8 cellular contexts compared by ENCODE assay signal in genomic region chr12:121626853-121627623, GRCh38. TPM values are rescaled to one million over a fixed set of nuclear protein-coding genes. Genes with fewer than 3 reads are reported as not detected.
DNase-seq lines count a peak whose midpoint lies in the region; ATAC-seq and TF ChIP-seq lines count a peak whose summit lies in the region.

No MANE protein-coding gene starts in this region.

- CTCF ChIA-PET in activated CD8-positive, alpha-beta memory T cell treated with anti-CD3 and anti-CD28 coated beads, Interleukin-2, amount 10 ng/mL, durations not matched to agents 7 days and 5 days (lab: Charles Lee): interaction anchor here (0.8 to 6.7 kb wide), 26 partner anchors 10 to 185 kb away, joined by 3 to 111 read pairs (median 6); partner anchors contain the start of genes KDM2B, MORN3 and RHOF

- H3K9me3 ChIP-seq in endodermal cell (ENCODE audit: control insufficient read depth, low read length): no peaks in the 10 kb centered on the region
- no peaks in the 10 kb centered on the region for H3K9me3 ChIP-seq in mononuclear cell (ENCODE audit: low read depth, low read length)

- 0% methylated on average over 18 to 52 of the region's 52 CpGs for WGBS in endodermal cell (ENCODE audit: insufficient coverage in 1 of 2, insufficient read length in 1 of 2), 2 experiments

- H3K4me1 Mint-ChIP-seq in activated CD8-positive, alpha-beta memory T cell treated with anti-CD3 and anti-CD28 coated beads, Interleukin-2, amount 10 ng/mL, durations not matched to agents 7 days and 5 days: peaks cover 45% of the 10 kb centered on the region
- H3K4me1 Mint-ChIP-seq in endodermal cell: peaks cover 39% of the 10 kb centered on the region

- H3K4me1 ChIP-seq in ACC112 (ENCODE audit: control insufficient read depth, insufficient read depth, low read length, unreplicated experiment) (peaks cover 33% of the 10 kb centered on the region), endodermal cell (ENCODE audit: control insufficient read depth, insufficient read depth, low read length) (peaks cover 9% of the 10 kb centered on the region), mononuclear cell (ENCODE audit: insufficient read depth, low read length) (peaks cover 61% of the 10 kb centered on the region)

- peak; percentile 53 for DNase-seq in NCI-H526 treated with DMSO at 0.1 percent for 48 hours (lab: John Stamatoyannopoulos, UW)
- DNase-seq in activated CD8-positive, alpha-beta memory T cell treated with anti-CD3 and anti-CD28 coated beads, Interleukin-2, amount 10 ng/mL, durations not matched to agents 7 days and 5 days: peak; percentile 90
- DNase-seq in endodermal cell: peak; percentile 92
- DNase-seq in stimulated activated CD8-positive, alpha-beta memory T cell treated with anti-CD3 and anti-CD28 coated beads, Interleukin-4, amount 100 ng/mL, for 24 hours (ENCODE audit: low read depth): peak; percentile 86

- peak; percentile 35 for ATAC-seq in GM18511 (IDR thresholded peaks at IDR 0.05; ENCODE audit: unreplicated experiment)
- ATAC-seq in HG02981 (IDR thresholded peaks at IDR 0.05; ENCODE audit: unreplicated experiment): peak; percentile 30
- peak; percentile 52 for ATAC-seq in activated CD8-positive, alpha-beta memory T cell treated with anti-CD3 and anti-CD28 coated beads, Interleukin-2, amount 10 ng/mL, durations not matched to agents 7 days and 5 days

- peak overlapping the region; percentile 77 for H3K9ac ChIP-seq in endodermal cell (ENCODE audit: extremely low read depth, low read length, poor library complexity, severe bottlenecking)

- H3K27ac Mint-ChIP-seq in activated CD8-positive, alpha-beta memory T cell treated with anti-CD3 and anti-CD28 coated beads, Interleukin-2, amount 10 ng/mL, durations not matched to agents 7 days and 5 days: peak overlapping the region; percentile 95
- peak overlapping the region; percentile 92 for H3K27ac Mint-ChIP-seq in endodermal cell

- no peak for TF ChIP-seq CTCF in endodermal cell (conservative IDR thresholded peaks at IDR 0.05)

- H3K27me3 ChIP-seq in ACC112 (ENCODE audit: insufficient read depth, low read length) (no peaks in the 10 kb centered on the region), endodermal cell (ENCODE audit: control insufficient read depth, insufficient read depth, low read length, poor library complexity, severe bottlenecking) (no peaks in the 10 kb centered on the region), mononuclear cell (ENCODE audit: insufficient read depth, low read length) (no peaks in the 10 kb centered on the region)

- peak overlapping the region; percentile 93 for H3K4me3 ChIP-seq in ACC112 (ENCODE audit: low read depth, low read length)
- H3K4me3 ChIP-seq in endodermal cell (ENCODE audit: low read length): peak overlapping the region; percentile 91
- peak overlapping the region; percentile 80 for H3K4me3 ChIP-seq in mononuclear cell (ENCODE audit: low read length)

- H3K36me3 Mint-ChIP-seq in activated CD8-positive, alpha-beta memory T cell treated with anti-CD3 and anti-CD28 coated beads, Interleukin-2, amount 10 ng/mL, durations not matched to agents 7 days and 5 days: peaks cover 20% of the 10 kb centered on the region
- peaks cover 18% of the 10 kb centered on the region for H3K36me3 Mint-ChIP-seq in endodermal cell (ENCODE audit: low read depth)

- H3K36me3 ChIP-seq in ACC112 (ENCODE audit: insufficient read depth, low read length) (no peaks in the 10 kb centered on the region), endodermal cell (ENCODE audit: control insufficient read depth, insufficient read depth, low read length) (no peaks in the 10 kb centered on the region)

- H3K4me3 Mint-ChIP-seq in activated CD8-positive, alpha-beta memory T cell treated with anti-CD3 and anti-CD28 coated beads, Interleukin-2, amount 10 ng/mL, durations not matched to agents 7 days and 5 days: peak overlapping the region; percentile 88
- H3K4me3 Mint-ChIP-seq in endodermal cell: peak overlapping the region; percentile 89

- peaks cover 44% of the 10 kb centered on the region for H3K79me2 ChIP-seq in ACC112 (ENCODE audit: control insufficient read depth, insufficient read depth, low read length, unreplicated experiment)

- H3K27ac ChIP-seq in ACC112 (ENCODE audit: low read depth, low read length): peak overlapping the region; percentile 62
- H3K27ac ChIP-seq in endodermal cell (ENCODE audit: low read depth, low read length): peak overlapping the region; percentile 41

- peak overlapping the region; percentile 94 for H2AFZ ChIP-seq in ACC112 (ENCODE audit: low read length, unreplicated experiment)

- no peaks in the 10 kb centered on the region for H3K9me3 Mint-ChIP-seq in activated CD8-positive, alpha-beta memory T cell treated with anti-CD3 and anti-CD28 coated beads, Interleukin-2, amount 10 ng/mL, durations not matched to agents 7 days and 5 days (ENCODE audit: low read depth)
- H3K9me3 Mint-ChIP-seq in endodermal cell: no peaks in the 10 kb centered on the region

- no peaks in the 10 kb centered on the region for H3K27me3 Mint-ChIP-seq in activated CD8-positive, alpha-beta memory T cell treated with anti-CD3 and anti-CD28 coated beads, Interleukin-2, amount 10 ng/mL, durations not matched to agents 7 days and 5 days
- no peaks in the 10 kb centered on the region for H3K27me3 Mint-ChIP-seq in endodermal cell (ENCODE audit: insufficient read depth)

RNA-seq across cellular contexts. Expression of gene ORAI1, which starts 0.7 kb away (rescaled TPM):
- total RNA-seq in activated CD8-positive, alpha-beta memory T cell treated with anti-CD3 and anti-CD28 coated beads, Interleukin-2, amount 10 ng/mL, durations not matched to agents 7 days and 5 days: 10 to 100 TPM; 53.7 to 61.1 TPM
- total RNA-seq in endodermal cell (10 to 100 TPM; 35.3 to 39.2 TPM), mononuclear cell (31.3 TPM)
- 11.8 TPM for polyA plus RNA-seq in endodermal cell (2013, experiment 1 of 2)
- polyA plus RNA-seq in endodermal cell (2013, experiment 2 of 2): 11.2 TPM

RNA-seq across cellular contexts. Expression of gene MORN3, which starts 42.4 kb away (rescaled TPM):
- total RNA-seq in activated CD8-positive, alpha-beta memory T cell treated with anti-CD3 and anti-CD28 coated beads, Interleukin-2, amount 10 ng/mL, durations not matched to agents 7 days and 5 days: 1 to 10 TPM in 1 of 2 experiments, under 1 TPM in 1; 0.54 to 1.2 TPM
- total RNA-seq in endodermal cell (1 to 10 TPM; 1.4 to 1.6 TPM), mononuclear cell (3.6 TPM)
- polyA plus RNA-seq in endodermal cell (2013, experiment 1 of 2): 0.96 TPM
- 0.79 TPM for polyA plus RNA-seq in endodermal cell (2013, experiment 2 of 2)

RNA-seq across cellular contexts. Expression of gene KDM2B, which starts 46.2 kb away (rescaled TPM):
- total RNA-seq in activated CD8-positive, alpha-beta memory T cell treated with anti-CD3 and anti-CD28 coated beads, Interleukin-2, amount 10 ng/mL, durations not matched to agents 7 days and 5 days: 10 to 100 TPM; 63.8 to 64.8 TPM
- total RNA-seq in endodermal cell: 100 to 1,000 TPM; 103 to 125 TPM
- 64.7 TPM for polyA plus RNA-seq in endodermal cell (2013, experiment 1 of 2)
- 60.8 TPM for polyA plus RNA-seq in endodermal cell (2013, experiment 2 of 2)
- 63.7 TPM for total RNA-seq in mononuclear cell

Comparison
In these comparisons a context has a peak if more than half of its experiments do, and no peak if none do; other contexts are left out.
1. Peak in every context shown above with its lines: DNase-seq, ATAC-seq, H3K4me3 ChIP-seq and H3K27ac ChIP-seq.